In genomic region chr12:87365423-87365822, GRCh38 we compare ENCODE assay signal across 28 cellular contexts.
"Had no signal": no experiment of that assay in that cellular context is flagged by ENCODE, and none has a peak within 500 bp of the region (broad histone marks: within the 10 kb centered on the region; RNA-seq: fewer than 3 reads in every experiment).

No MANE protein-coding gene starts in this region.

- H3K9me3 ChIP-seq: psoas muscle, sigmoid colon, thyroid gland, vagina had no signal

- H2AFZ ChIP-seq: parathyroid adenoma had no signal

- H3K27ac ChIP-seq: brain microvascular endothelial cell, coronary artery, dorsolateral prefrontal cortex, heart left ventricle, parathyroid adenoma, psoas muscle, sigmoid colon, stomach, thyroid gland, upper lobe of left lung, vagina had no signal

- H3K9ac ChIP-seq: parathyroid adenoma had no signal

- H3K4me3 ChIP-seq: coronary artery, dorsolateral prefrontal cortex, heart left ventricle, psoas muscle, sigmoid colon, stomach, thyroid gland, upper lobe of left lung, vagina had no signal

- DNase-seq: activated CD4-positive, alpha-beta memory T cell treated with anti-CD3 and anti-CD28 coated beads for 36 hours; activated CD4-positive, alpha-beta T cell treated with anti-CD3 and anti-CD28 coated beads, Interleukin-2, amount 10 ng/mL, durations not matched to agents 24 days and 14 days; activated CD4-positive, CD25-positive, alpha-beta regulatory T cell treated with anti-CD3 and anti-CD28 coated beads, Interleukin-2, amount 50 U/mL, for 72 hours; activated CD8-positive, alpha-beta memory T cell treated with anti-CD3 and anti-CD28 coated beads, Interleukin-2, amount 50 U/mL, for 4 hours; activated gamma-delta T cell; activated naive CD4-positive, alpha-beta T cell treated with anti-CD3 and anti-CD28 coated beads, Interleukin-2, amount 10 ng/mL, durations not matched to agents 7 days and 5 days; activated naive CD8-positive, alpha-beta T cell treated with anti-CD3 and anti-CD28 coated beads, Interleukin-2, amount 10 ng/mL, durations not matched to agents 7 days and 5 days; activated T-cell treated with anti-CD3 and anti-CD28 coated beads, Interleukin-2, amount 50 U/mL, for 1 hour; brain microvascular endothelial cell; dorsolateral prefrontal cortex; effector memory CD4-positive, alpha-beta T cell; erythroblast; foreskin fibroblast; heart left ventricle; midbrain; naive thymus-derived CD4-positive, alpha-beta T cell; nucleus accumbens; psoas muscle; sigmoid colon; small intestine; stimulated activated CD4-positive, alpha-beta T cell treated with anti-CD3 and anti-CD28 coated beads, Interleukin-2, amount 100 ng/mL, for 24 hours; stimulated activated naive B cell treated with anti-CD40 and anti-IgM and Interleukin-4, amounts not matched to agents 10 μg/mL and 1 μg/mL and 100 μg/mL, for 72 hours; stomach; thyroid gland; upper lobe of left lung had no signal

- H3K36me3 ChIP-seq: brain microvascular endothelial cell, heart left ventricle, sigmoid colon, stomach, thyroid gland, upper lobe of left lung, vagina had no signal

- H3K27me3 ChIP-seq: brain microvascular endothelial cell, dorsolateral prefrontal cortex, heart left ventricle, sigmoid colon, stomach, thyroid gland, upper lobe of left lung, vagina had no signal

- H3K4me1 ChIP-seq: heart left ventricle, parathyroid adenoma, psoas muscle, sigmoid colon, stomach, thyroid gland, upper lobe of left lung, vagina had no signal
